ENCODE assay signal across 8 cellular contexts in genomic region chr4:40621592-40622512, GRCh38. TPM values are rescaled to one million over a fixed set of nuclear protein-coding genes. Genes with fewer than 3 reads are reported as not detected.
DNase-seq lines count a peak whose midpoint lies in the region; ATAC-seq and TF ChIP-seq lines count a peak whose summit lies in the region.

No MANE protein-coding gene starts in this region.

- no peak overlapping the region for H3K9ac ChIP-seq in fibroblast of lung (ENCODE audit: insufficient read depth, low read length)

- ATAC-seq in GM21423 (IDR thresholded peaks at IDR 0.05; ENCODE audit: unreplicated experiment) (peak; percentile 62), omental fat pad (ENCODE audit: low FRiP score) (peak; percentile 87)

- no peaks in the 10 kb centered on the region for H3K9me3 ChIP-seq in fibroblast of lung (ENCODE audit: control insufficient read depth, insufficient read depth, low read depth, low read length)

- no peaks in the 10 kb centered on the region for H4K20me1 ChIP-seq in fibroblast of lung (ENCODE audit: control insufficient read depth, extremely low read depth, insufficient read depth, low read length)

- no peaks in the 10 kb centered on the region for H3K36me3 ChIP-seq in fibroblast of lung (ENCODE audit: control insufficient read depth, insufficient read depth, low read length)

- H3K4me1 ChIP-seq in fibroblast of lung (ENCODE audit: control insufficient read depth, extremely low read depth, insufficient read depth, low read length): no peaks in the 10 kb centered on the region

- no peak overlapping the region for H2AFZ ChIP-seq in fibroblast of lung (ENCODE audit: low read length)

- DNase-seq in GM04503 (ENCODE audit: low read depth): peak; percentile 92
- DNase-seq in HL-60 (ENCODE audit: low read depth in 1 of 2, low spot score in 1 of 2): peak; percentile 98 to 99
- peak; percentile 92 for DNase-seq in SIG-M5 (lab: John Stamatoyannopoulos, UW)
- DNase-seq in fibroblast of lung (ENCODE audit: low read depth in 2 of 2): peak; percentile 99 to 100
- peak; percentile 54 for DNase-seq in omental fat pad (ENCODE audit: low spot score)
- DNase-seq in activated CD8-positive, alpha-beta memory T cell treated with anti-CD3 and anti-CD28 coated beads, Interleukin-2, amount 50 U/mL, for 48 hours: no peak
- no peak for DNase-seq in activated effector memory CD4-positive, alpha-beta T cell treated with anti-CD3 and anti-CD28 coated beads, Interleukin-2, amount 50 U/mL, for 16 hours

- H3K4me3 ChIP-seq in HL-60 (replicated peaks; ENCODE audit: insufficient read depth, low read length) (no peak overlapping the region), fibroblast of lung (replicated peaks in 1 of 4; ENCODE audit: control extremely low read depth in 1 of 4, insufficient read depth in 1 of 4, low read depth in 3 of 4, low read length in 4 of 4) (no peak overlapping the region)

- H3K27me3 ChIP-seq in HL-60 (ENCODE audit: insufficient read depth, poor library complexity, severe bottlenecking) (no peaks in the 10 kb centered on the region), fibroblast of lung (ENCODE audit: control insufficient read depth, insufficient read depth, low read length) (no peaks in the 10 kb centered on the region)

- no peak for TF ChIP-seq CTCF in HL-60 (IDR thresholded peaks at IDR 0.05; ENCODE audit: insufficient read depth, low read length)
- TF ChIP-seq CTCF in fibroblast of lung (conservative IDR thresholded peaks at IDR 0.05 in 1 of 2, IDR thresholded peaks at IDR 0.05 in 1 of 2; ENCODE audit: low read depth in 1 of 2, low read length in 2 of 2): no peak
- no peak for TF ChIP-seq CTCF in omental fat pad (IDR thresholded peaks at IDR 0.05)

- H3K27ac ChIP-seq in HL-60 (replicated peaks): peak overlapping the region; percentile 64
- no peak overlapping the region for H3K27ac ChIP-seq in fibroblast of lung (ENCODE audit: insufficient read depth, low read length)

- H3K79me2 ChIP-seq in fibroblast of lung (ENCODE audit: control insufficient read depth, insufficient read depth, low read length): no peaks in the 10 kb centered on the region

- H3K4me2 ChIP-seq in fibroblast of lung (ENCODE audit: extremely low read depth, insufficient read depth, low read length): no peak overlapping the region

RNA-seq across cellular contexts. Expression of gene RBM47, which starts 7.8 kb away (rescaled TPM):
- total RNA-seq in fibroblast of lung (1.8 and 2.3 TPM in 2 replicates), omental fat pad (100 to 1,000 TPM in 1 of 4 donors, 10 to 100 TPM in 3; 51.0 to 124 (median 55.5) TPM)
- 0.14 and 0.73 TPM in 2 replicates for polyA plus RNA-seq in fibroblast of lung
- polyA plus RNA-seq in fibroblast of lung (2012): 0.07 and 0.41 TPM in 2 replicates
- polyA minus RNA-seq in fibroblast of lung (ENCODE audit: low replicate concordance): not detected in 2 replicates

Comparison
In these comparisons a context has a peak if more than half of its experiments do, and no peak if none do; other contexts are left out.
1. DNase-seq: peak in GM04503 (single experiment), HL-60 (2 of 2), SIG-M5 (single experiment), fibroblast of lung (2 of 2) and omental fat pad (single experiment); none in activated CD8-positive, alpha-beta memory T cell treated with anti-CD3 and anti-CD28 coated beads, Interleukin-2, amount 50 U/mL, for 48 hours (single experiment) and activated effector memory CD4-positive, alpha-beta T cell treated with anti-CD3 and anti-CD28 coated beads, Interleukin-2, amount 50 U/mL, for 16 hours (single experiment).
2. RNA of gene RBM47, which starts 7.8 kb away (total RNA-seq): 51.0 to 124 TPM in omental fat pad; 1.8 to 2.3 TPM in fibroblast of lung; every median in the first group is over 10 times any median in the second.